Comparison of ENCODE assay signal across 23 cellular contexts in the genomic region with DNA sequence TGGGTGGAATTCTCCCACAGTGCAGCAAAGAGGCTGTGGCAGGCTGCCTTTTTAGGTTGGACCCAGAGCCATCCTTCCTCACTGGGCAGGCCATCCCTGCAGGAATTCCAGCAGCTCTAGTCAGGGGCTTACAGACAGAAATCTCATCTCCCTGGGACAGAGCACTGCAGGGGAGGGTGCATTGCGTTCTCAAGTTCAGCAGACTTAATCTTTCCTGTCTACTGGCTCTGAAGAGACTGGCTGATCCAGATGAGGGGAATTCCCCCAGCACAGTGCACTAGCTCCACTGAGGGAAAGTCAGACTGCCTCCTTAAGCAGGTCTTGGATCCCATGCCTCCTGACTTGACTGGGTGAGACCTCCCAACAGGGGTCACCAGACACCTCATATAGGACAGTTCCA.
"Had no signal": no experiment of that assay in that cellular context is flagged by ENCODE, and none has a peak within 500 bp of the region (broad histone marks: within the 10 kb centered on the region; RNA-seq: fewer than 3 reads in every experiment).

No MANE protein-coding gene starts in this region.

- H3K36me3 ChIP-seq: ascending aorta, gastrocnemius medialis, heart left ventricle, lower lobe of right lung, right atrium auricular region had no signal

- H3K27ac Mint-ChIP-seq: activated CD4-positive, alpha-beta T cell treated with anti-CD3 and anti-CD28 coated beads, Interleukin-2, amount 10 ng/mL, durations not matched to agents 24 days and 14 days; activated CD8-positive, alpha-beta T cell treated with anti-CD3 and anti-CD28 coated beads, Interleukin-2, amount 10 ng/mL, durations not matched to agents 7 days and 5 days; activated naive CD4-positive, alpha-beta T cell treated with anti-CD3 and anti-CD28 coated beads for 36 hours; activated naive CD8-positive, alpha-beta T cell treated with anti-CD3 and anti-CD28 coated beads, Interleukin-2, amount 50 U/mL, for 24 hours; activated T-cell treated with anti-CD3 and anti-CD28 coated beads, Interleukin-2, amount 50 U/mL, for 24 hours; activated T-helper 2 cell treated with anti-CD3 and anti-CD28 coated beads, Interferon-gamma antibody, Interleukin-2, Interleukin-4, amounts not matched to agents 10 μg/mL and 5 μg/mL and 100 μg/mL, durations not matched to agents 14 hours and 24 hours and 36 hours; mesothelial cell of epicardium; nephron; T-cell; type B pancreatic cell had no signal

- ATAC-seq: activated CD8-positive, alpha-beta T cell treated with anti-CD3 and anti-CD28 coated beads, Interleukin-2, amount 10 ng/mL, durations not matched to agents 7 days and 5 days; activated naive CD8-positive, alpha-beta T cell treated with anti-CD3 and anti-CD28 coated beads, Interleukin-2, amount 50 U/mL, for 24 hours; esophagus mucosa; gastrocnemius medialis; heart left ventricle; left colon; T-cell had no signal

- H3K27me3 ChIP-seq: ascending aorta, gastrocnemius medialis, heart left ventricle, right atrium auricular region, testis had no signal

- H3K4me3 Mint-ChIP-seq: activated CD4-positive, alpha-beta T cell treated with anti-CD3 and anti-CD28 coated beads, Interleukin-2, amount 10 ng/mL, durations not matched to agents 24 days and 14 days; activated CD8-positive, alpha-beta T cell treated with anti-CD3 and anti-CD28 coated beads, Interleukin-2, amount 10 ng/mL, durations not matched to agents 7 days and 5 days; activated naive CD4-positive, alpha-beta T cell treated with anti-CD3 and anti-CD28 coated beads for 36 hours; activated naive CD8-positive, alpha-beta T cell treated with anti-CD3 and anti-CD28 coated beads, Interleukin-2, amount 50 U/mL, for 24 hours; activated T-cell treated with anti-CD3 and anti-CD28 coated beads, Interleukin-2, amount 50 U/mL, for 24 hours; central memory CD8-positive, alpha-beta T cell; mesothelial cell of epicardium; nephron; T-cell; type B pancreatic cell had no signal

- H3K4me1 ChIP-seq: ascending aorta, gastrocnemius medialis, heart left ventricle, lower lobe of right lung, right atrium auricular region, testis had no signal

- H3K27ac ChIP-seq: ascending aorta, coronary artery, gastrocnemius medialis, heart left ventricle, lower lobe of right lung, right atrium auricular region, testis had no signal

- H3K27me3 Mint-ChIP-seq: activated CD4-positive, alpha-beta T cell treated with anti-CD3 and anti-CD28 coated beads, Interleukin-2, amount 10 ng/mL, durations not matched to agents 24 days and 14 days; activated naive CD8-positive, alpha-beta T cell treated with anti-CD3 and anti-CD28 coated beads, Interleukin-2, amount 50 U/mL, for 24 hours; activated T-cell treated with anti-CD3 and anti-CD28 coated beads, Interleukin-2, amount 50 U/mL, for 24 hours; central memory CD8-positive, alpha-beta T cell; T-cell had no signal

- H3K9me3 ChIP-seq: ascending aorta, gastrocnemius medialis, lower lobe of right lung, testis had no signal

- H3K4me3 ChIP-seq: ascending aorta, coronary artery, gastrocnemius medialis, heart left ventricle, lower lobe of right lung, right atrium auricular region, smooth muscle cell, testis had no signal

- H3K4me2 ChIP-seq: smooth muscle cell had no signal

- H3K4me1 Mint-ChIP-seq: activated CD4-positive, alpha-beta T cell treated with anti-CD3 and anti-CD28 coated beads, Interleukin-2, amount 10 ng/mL, durations not matched to agents 24 days and 14 days; activated naive CD8-positive, alpha-beta T cell treated with anti-CD3 and anti-CD28 coated beads, Interleukin-2, amount 50 U/mL, for 24 hours; central memory CD8-positive, alpha-beta T cell; mesothelial cell of epicardium; nephron; T-cell had no signal

- H3K36me3 Mint-ChIP-seq: T-cell, type B pancreatic cell had no signal

- DNase-seq: activated CD4-positive, alpha-beta T cell treated with anti-CD3 and anti-CD28 coated beads, Interleukin-2, amount 10 ng/mL, durations not matched to agents 24 days and 14 days; activated CD8-positive, alpha-beta T cell treated with anti-CD3 and anti-CD28 coated beads, Interleukin-2, amount 10 ng/mL, durations not matched to agents 7 days and 5 days; activated naive CD4-positive, alpha-beta T cell treated with anti-CD3 and anti-CD28 coated beads for 36 hours; activated naive CD8-positive, alpha-beta T cell treated with anti-CD3 and anti-CD28 coated beads, Interleukin-2, amount 50 U/mL, for 24 hours; activated T-cell treated with anti-CD3 and anti-CD28 coated beads, Interleukin-2, amount 50 U/mL, for 24 hours; gastrocnemius medialis; heart left ventricle; left colon; lower lobe of right lung; occipital lobe; stimulated activated CD4-positive, alpha-beta T cell treated with anti-CD3 and anti-CD28 coated beads, Interleukin-4, amount 100 ng/mL, for 1 hour; T-cell; testis had no signal
